ENCODE assay signal across 8 cellular contexts in genomic region chr1:78839704-78840277, GRCh38.
DNase-seq lines count a peak whose midpoint lies in the region; ATAC-seq and TF ChIP-seq lines count a peak whose summit lies in the region.

No MANE protein-coding gene starts in this region.

- CTCF ChIA-PET in naive thymus-derived CD4-positive, alpha-beta T cell (lab: Charles Lee): no interaction called here

- ATAC-seq in HG03378 (IDR thresholded peaks at IDR 0.05; ENCODE audit: unreplicated experiment) (peak; percentile 57), HG03025 (IDR thresholded peaks at IDR 0.05; ENCODE audit: low FRiP score, unreplicated experiment) (no peak)
- no peak for ATAC-seq in naive thymus-derived CD4-positive, alpha-beta T cell

- POLR2A ChIA-PET in naive thymus-derived CD4-positive, alpha-beta T cell (lab: Charles Lee): no interaction called here

- no peaks in the 10 kb centered on the region for H3K36me3 ChIP-seq in naive thymus-derived CD4-positive, alpha-beta T cell (ENCODE audit: control insufficient read depth in 2 of 3, insufficient read depth in 3 of 3, low read length in 3 of 3)

- H3K9me3 Mint-ChIP-seq in naive thymus-derived CD4-positive, alpha-beta T cell: peaks cover 0 to under 1% (median 0%) of the 10 kb centered on the region in 11 donors

- H3K27ac ChIP-seq in naive thymus-derived CD4-positive, alpha-beta T cell (ENCODE audit: low read depth, low read length): no peak overlapping the region

- DNase-seq in AG20443 (ENCODE audit: low spot score): peak; percentile 21
- DNase-seq in GM12865 (ENCODE audit: low read depth): peak; percentile 50
- DNase-seq in OCI-M1 (lab: John Stamatoyannopoulos, UW): peak; percentile 84
- peak; percentile 78 for DNase-seq in dermis blood vessel endothelial cell
- DNase-seq in naive thymus-derived CD4-positive, alpha-beta T cell: peak in 6 of 9 donors; percentile 13 to 32 (median 24)
- no peak for DNase-seq in foreskin melanocyte

- peaks cover 0 to 5% of the 10 kb centered on the region in 2 donors for H3K4me1 ChIP-seq in naive thymus-derived CD4-positive, alpha-beta T cell (ENCODE audit: control insufficient read depth in 2 of 2, insufficient read depth in 2 of 2, low read length in 2 of 2)

- peak; percentile 41 for TF ChIP-seq CTCF in GM12865 (IDR thresholded peaks at IDR 0.05; ENCODE audit: insufficient read depth, low read depth, low read length, missing control alignments)

- no peaks in the 10 kb centered on the region for H3K36me3 Mint-ChIP-seq in naive thymus-derived CD4-positive, alpha-beta T cell

- H3K4me1 Mint-ChIP-seq in naive thymus-derived CD4-positive, alpha-beta T cell: peaks cover 6 to 17% (median 12%) of the 10 kb centered on the region in 7 donors

- no peak overlapping the region for H3K4me3 Mint-ChIP-seq in naive thymus-derived CD4-positive, alpha-beta T cell

- intact Hi-C loops in naive thymus-derived CD4-positive, alpha-beta T cell (cut with micrococcal nuclease): loop anchor here (1.0 to 5.0 kb wide), 3 partner anchors 222 to 514 kb away; no protein-coding TSS in a partner anchor

- H3K27ac Mint-ChIP-seq in naive thymus-derived CD4-positive, alpha-beta T cell: no peak overlapping the region

- no peak overlapping the region for H3K4me3 ChIP-seq in GM12865 (ENCODE audit: low read depth, low read length)
- no peak overlapping the region for H3K4me3 ChIP-seq in naive thymus-derived CD4-positive, alpha-beta T cell (ENCODE audit: low read length)

- H3K9me3 ChIP-seq in naive thymus-derived CD4-positive, alpha-beta T cell (ENCODE audit: control insufficient read depth in 2 of 3, low read length in 3 of 3): no peaks in the 10 kb centered on the region

- peaks cover 0 to 6% (median 0%) of the 10 kb centered on the region in 5 donors for H3K27me3 Mint-ChIP-seq in naive thymus-derived CD4-positive, alpha-beta T cell

- H3K27me3 ChIP-seq in naive thymus-derived CD4-positive, alpha-beta T cell (ENCODE audit: control insufficient read depth in 2 of 2, insufficient read depth in 2 of 2, low read length in 2 of 2): no peaks in the 10 kb centered on the region
